ENCODE assay signal across 1 cellular context in genomic region chr3:42649783-42650182, GRCh38.
TF ChIP-seq lines count a peak whose summit lies in the region.

No MANE protein-coding gene starts in this region.

TF ChIP-seq in SK-N-SH, 30 proteins besides CTCF, POLR2A, EP300 and RAD21 (continued from another document):
- no peak for TF ChIP-seq REST (IDR thresholded peaks at IDR 0.05; ENCODE audit: low read depth, low read length)
- no peak for TF ChIP-seq JUND (IDR thresholded peaks at IDR 0.05)
- no peak for TF ChIP-seq ZBTB33 (IDR thresholded peaks at IDR 0.05; ENCODE audit: borderline replicate concordance, low read depth)
- no peak for TF ChIP-seq ELF1 (IDR thresholded peaks at IDR 0.05)
